Comparison of ENCODE assay signal across 8 cellular contexts in genomic region chr4:108036252-108036651, GRCh38. TPM values are rescaled to one million over a fixed set of nuclear protein-coding genes. Genes with fewer than 3 reads are reported as not detected.
DNase-seq lines count a peak whose midpoint lies in the region; ATAC-seq and TF ChIP-seq lines count a peak whose summit lies in the region.

No MANE protein-coding gene starts in this region.

- H3K18ac ChIP-seq in mesenchymal stem cell (ENCODE audit: low read depth in 1 of 2, low read length in 2 of 2), result no peak overlapping the region

- no peak overlapping the region for H4K8ac ChIP-seq in mesenchymal stem cell (ENCODE audit: low read length)

- H3K9ac ChIP-seq in MM.1S (ENCODE audit: low read length) (peak overlapping the region; percentile 69), mesenchymal stem cell (ENCODE audit: low read length) (no peak overlapping the region)

- peak overlapping the region; percentile 100 for H3K27ac Mint-ChIP-seq in stimulated activated naive CD8-positive, alpha-beta T cell treated with anti-CD3 and anti-CD28 coated beads, Interleukin-15, amount 100 ng/mL, for 72 hours

- no peak overlapping the region for H3K4ac ChIP-seq in mesenchymal stem cell (ENCODE audit: low read depth in 1 of 2, low read length in 2 of 2)

- H2BK120ac ChIP-seq in mesenchymal stem cell (ENCODE audit: low read depth, low read length), result no peak overlapping the region

- TF ChIP-seq CTCF in MM.1S (IDR thresholded peaks at IDR 0.05; ENCODE audit: low read length), result no peak

- DNase-seq in CD1c-positive myeloid dendritic cell (ENCODE audit: extremely low spot score) (peak; percentile 3), MM.1S (peak; percentile 98), mesenchymal stem cell (no peak), DMS53 (lab: John Stamatoyannopoulos, UW) (no peak), islet precursor cell (no peak)
- peak; percentile 70 for DNase-seq in activated effector memory CD4-positive, alpha-beta T cell treated with anti-CD3 and anti-CD28 coated beads, Interleukin-2, amount 50 U/mL, for 16 hours
- peak; percentile 77 to 88 for DNase-seq in stimulated activated naive CD8-positive, alpha-beta T cell treated with anti-CD3 and anti-CD28 coated beads, Interleukin-15, amount 100 ng/mL, for 72 hours

- 94% methylated on average over 5 of the region's 6 CpGs for WGBS in mesenchymal stem cell

- peaks cover 4 to 5% of the 10 kb centered on the region in 2 donors for H3K9me3 Mint-ChIP-seq in stimulated activated naive CD8-positive, alpha-beta T cell treated with anti-CD3 and anti-CD28 coated beads, Interleukin-15, amount 100 ng/mL, for 72 hours

- no peak overlapping the region for H2BK15ac ChIP-seq in mesenchymal stem cell (ENCODE audit: low read depth, poor library complexity, severe bottlenecking)

- no peaks in the 10 kb centered on the region for H3K79me1 ChIP-seq in mesenchymal stem cell (replicated peaks; ENCODE audit: low read length, poor library complexity, severe bottlenecking)

- no peaks in the 10 kb centered on the region for H4K20me1 ChIP-seq in MM.1S (ENCODE audit: insufficient read depth, low read length)

- H3K79me2 ChIP-seq in MM.1S (ENCODE audit: low read length), result peaks cover 5% of the 10 kb centered on the region; the same call in 1 of the 2 replicates

- H3K14ac ChIP-seq in mesenchymal stem cell (ENCODE audit: low read length in 2 of 2), result no peak overlapping the region

- H3K4me1 Mint-ChIP-seq in stimulated activated naive CD8-positive, alpha-beta T cell treated with anti-CD3 and anti-CD28 coated beads, Interleukin-15, amount 100 ng/mL, for 72 hours, result peaks cover 66% of the 10 kb centered on the region

- H3K4me3 ChIP-seq in MM.1S (ENCODE audit: low read length) (peak overlapping the region; percentile 29; the same call in 1 of the 2 replicates), mesenchymal stem cell (ENCODE audit: insufficient read depth in 1 of 2, low read depth in 1 of 2, low read length in 2 of 2) (no peak overlapping the region)

- peak overlapping the region; percentile 97 for H3K27ac ChIP-seq in MM.1S (ENCODE audit: low read length)
- no peak overlapping the region for H3K27ac ChIP-seq in mesenchymal stem cell (ENCODE audit: low read length, poor library complexity, severe bottlenecking)

- no peaks in the 10 kb centered on the region for H3K9me2 ChIP-seq in MM.1S (replicated peaks; ENCODE audit: insufficient read depth, low read length)

- H2AFZ ChIP-seq in MM.1S (ENCODE audit: low read length), result peak overlapping the region; percentile 26; the same call in 1 of the 2 replicates
- no peak overlapping the region for H2AFZ ChIP-seq in mesenchymal stem cell (ENCODE audit: low read depth, low read length)

- no peak overlapping the region for H2BK5ac ChIP-seq in mesenchymal stem cell (ENCODE audit: low read depth, low read length, poor library complexity, severe bottlenecking)

- H3K27me3 ChIP-seq in MM.1S (replicated peaks; ENCODE audit: insufficient read depth, low read length), result no peaks in the 10 kb centered on the region
- no peaks in the 10 kb centered on the region for H3K27me3 ChIP-seq in mesenchymal stem cell (ENCODE audit: control insufficient read depth in 1 of 2, insufficient read depth in 1 of 2, low read length in 2 of 2)

- H4K91ac ChIP-seq in mesenchymal stem cell (ENCODE audit: low read length), result no peak overlapping the region

- peak overlapping the region; percentile 67 for H3K4me2 ChIP-seq in MM.1S (ENCODE audit: low read depth, low read length)
- H3K4me2 ChIP-seq in mesenchymal stem cell (ENCODE audit: low read length, poor library complexity, severe bottlenecking), result no peak overlapping the region

- H3K23ac ChIP-seq in mesenchymal stem cell (ENCODE audit: low read length in 2 of 2), result no peak overlapping the region

- H2AK5ac ChIP-seq in mesenchymal stem cell (ENCODE audit: low read length, severe bottlenecking), result no peak overlapping the region

- ATAC-seq in GM21526 (IDR thresholded peaks at IDR 0.05; ENCODE audit: low FRiP score, unreplicated experiment), result peak; percentile 97
- peak; percentile 95 for ATAC-seq in stimulated activated naive CD8-positive, alpha-beta T cell treated with anti-CD3 and anti-CD28 coated beads, Interleukin-15, amount 100 ng/mL, for 72 hours

- H3K4me1 ChIP-seq in MM.1S (ENCODE audit: low read length) (peaks cover 66% of the 10 kb centered on the region), mesenchymal stem cell (ENCODE audit: control insufficient read depth, insufficient read depth, low read depth, low read length) (no peaks in the 10 kb centered on the region)

- H3F3A ChIP-seq in MM.1S (ENCODE audit: insufficient read depth, low read length), result peaks cover 22% of the 10 kb centered on the region

- no peaks in the 10 kb centered on the region for H3K27me3 Mint-ChIP-seq in stimulated activated naive CD8-positive, alpha-beta T cell treated with anti-CD3 and anti-CD28 coated beads, Interleukin-15, amount 100 ng/mL, for 72 hours

- H3K4me3 Mint-ChIP-seq in stimulated activated naive CD8-positive, alpha-beta T cell treated with anti-CD3 and anti-CD28 coated beads, Interleukin-15, amount 100 ng/mL, for 72 hours, result peak overlapping the region; percentile 81 to 83

- H3K36me3 ChIP-seq in MM.1S (replicated peaks; ENCODE audit: insufficient read depth, low read length) (no peaks in the 10 kb centered on the region), mesenchymal stem cell (ENCODE audit: control insufficient read depth in 1 of 2, insufficient read depth in 2 of 2, low read depth in 1 of 2, low read length in 2 of 2) (peaks cover 15 to 35% of the 10 kb centered on the region in 2 experiments)

- no peak overlapping the region for H2BK12ac ChIP-seq in mesenchymal stem cell (ENCODE audit: low read length in 2 of 2)

- H3K9me3 ChIP-seq in MM.1S (replicated peaks; ENCODE audit: insufficient read depth, low read length), result no peaks in the 10 kb centered on the region
- no peaks in the 10 kb centered on the region for H3K9me3 ChIP-seq in mesenchymal stem cell (ENCODE audit: control insufficient read depth, low read length)

RNA-seq across cellular contexts. Expression of gene HADH, which starts 46.6 kb away (rescaled TPM):
- polyA plus RNA-seq in mesenchymal stem cell (2013, experiment 1 of 2), result 14.1 TPM
- polyA plus RNA-seq in mesenchymal stem cell (2013, experiment 2 of 2), result 14.6 TPM

Comparison
In these comparisons a context has a peak if more than half of its experiments do, and no peak if none do; other contexts are left out.
1. DNase-seq: peak in CD1c-positive myeloid dendritic cell (single experiment), MM.1S (single experiment), activated effector memory CD4-positive, alpha-beta T cell treated with anti-CD3 and anti-CD28 coated beads, Interleukin-2, amount 50 U/mL, for 16 hours (single experiment) and stimulated activated naive CD8-positive, alpha-beta T cell treated with anti-CD3 and anti-CD28 coated beads, Interleukin-15, amount 100 ng/mL, for 72 hours (2 of 2); none in mesenchymal stem cell (single experiment), DMS53 (single experiment) and islet precursor cell (single experiment).